ENCODE assay signal across 28 cellular contexts in the genomic region with DNA sequence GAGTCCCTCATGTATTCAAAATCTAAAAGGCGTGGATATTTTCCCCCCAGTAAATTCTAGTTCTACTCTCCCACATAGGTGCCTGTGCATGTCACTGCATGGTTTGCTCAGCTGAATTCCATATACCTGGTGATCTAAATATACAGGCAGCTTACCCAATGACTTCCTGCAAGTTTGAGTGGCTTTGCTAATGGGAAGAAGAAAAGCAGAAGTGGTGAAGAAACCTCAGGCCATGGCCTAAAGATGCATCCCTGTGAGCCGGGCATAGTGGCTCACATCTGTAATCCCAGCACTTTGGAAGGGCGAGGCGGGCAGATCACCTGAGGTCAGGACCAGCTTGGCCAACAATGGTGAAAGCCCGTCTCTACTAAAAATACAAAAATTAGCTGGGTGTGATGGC. TPM values are rescaled to one million over a fixed set of nuclear protein-coding genes. Genes with fewer than 3 reads are reported as not detected.
DNase-seq lines count a peak whose midpoint lies in the region; ATAC-seq, FAIRE-seq and TF ChIP-seq lines count a peak whose summit lies in the region.
"Had no signal": no experiment of that assay in that cellular context is flagged by ENCODE, and none has a peak within 500 bp of the region (broad histone marks: within the 10 kb centered on the region; RNA-seq: fewer than 3 reads in every experiment).

No MANE protein-coding gene starts in this region.

- no peaks in the 10 kb centered on the region for H3K9me1 ChIP-seq in K562 (ENCODE audit: control insufficient read depth, insufficient read depth, low read length)

- TF ChIP-seq RAD21 in K562 (CRISPR knock-in tag; conservative IDR thresholded peaks at IDR 0.05 in 1 of 2, IDR thresholded peaks at IDR 0.05 in 1 of 2) = no peak

- TF ChIP-seq EP300 in K562 (IDR thresholded peaks at IDR 0.05; ENCODE audit: low read length) = no peak

- 0% methylated on average over 5 of the region's 5 CpGs for WGBS in K562 (ENCODE audit: insufficient coverage, low coverage, missing lambda C conversion rate)

- H3K27me3 Mint-ChIP-seq in stimulated activated naive B cell treated with anti-CD40 and anti-IgM and Interleukin-4, amounts not matched to agents 10 μg/mL and 1 μg/mL and 100 μg/mL, for 72 hours = peaks cover 27 to 66% of the 10 kb centered on the region in 2 donors
- H3K27me3 Mint-ChIP-seq: progenitor cell of endocrine pancreas had no signal

- TF ChIP-seq CTCF in K562 (IDR thresholded peaks at IDR 0.05 in 2 of 3, conservative IDR thresholded peaks at IDR 0.05 in 1 of 3; ENCODE audit: insufficient read depth in 2 of 3, low read depth in 1 of 3, low read length in 3 of 3) = no peak

- no peak overlapping the region for H3K4me3 ChIP-seq in K562
- H3K4me3 ChIP-seq: coronary artery, lower lobe of right lung, neural progenitor cell, sigmoid colon had no signal

- ATAC-seq in K562 (no peak), GM21381 (IDR thresholded peaks at IDR 0.05; ENCODE audit: unreplicated experiment) (no peak), HG02623 (IDR thresholded peaks at IDR 0.05; ENCODE audit: unreplicated experiment) (no peak), HG02763 (IDR thresholded peaks at IDR 0.05; ENCODE audit: unreplicated experiment) (no peak)
- ATAC-seq in stimulated activated naive B cell treated with anti-CD40 and anti-IgM and Interleukin-4, amounts not matched to agents 10 μg/mL and 1 μg/mL and 100 μg/mL, for 72 hours (replicated peaks) = peak; percentile 45 to 47
- ATAC-seq: effector memory CD8-positive, alpha-beta T cell; stimulated activated naive CD8-positive, alpha-beta T cell treated with anti-CD3 and anti-CD28 coated beads, Interleukin-15, Interleukin-2, amounts not matched to agents 100 U/mL and 50 U/mL, for 24 hours had no signal

- POLR2A ChIA-PET in K562 (lab: Yijun Ruan, JAX) = no interaction called here

- no peaks in the 10 kb centered on the region for H3K36me3 Mint-ChIP-seq in stimulated activated naive B cell treated with anti-CD40 and anti-IgM and Interleukin-4, amounts not matched to agents 10 μg/mL and 1 μg/mL and 100 μg/mL, for 72 hours
- H3K36me3 Mint-ChIP-seq: activated naive CD8-positive, alpha-beta T cell; IgD-negative memory B cell; neural progenitor cell had no signal

- FAIRE-seq in K562 (lab: Jason Lieb, UNC) = no peak
- FAIRE-seq: GM19239, TTC549 had no signal

- H3K79me2 ChIP-seq in K562 (ENCODE audit: control insufficient read depth, insufficient read depth, low read length) = no peaks in the 10 kb centered on the region

- no peak overlapping the region for H3K9ac ChIP-seq in K562 (ENCODE audit: insufficient read depth in 1 of 2, low read depth in 2 of 2, low read length in 2 of 2)
- H3K9ac ChIP-seq: neural progenitor cell had no signal

- in situ Hi-C loops in K562 (cut with MboI) = no loop called here

- H3K4me1 Mint-ChIP-seq in stimulated activated naive B cell treated with anti-CD40 and anti-IgM and Interleukin-4, amounts not matched to agents 10 μg/mL and 1 μg/mL and 100 μg/mL, for 72 hours = peaks cover 5 to 9% of the 10 kb centered on the region in 2 donors
- H3K4me1 Mint-ChIP-seq: CD8-positive, alpha-beta memory T cell had no signal

- no peak overlapping the region for H3K4me2 ChIP-seq in K562 (ENCODE audit: insufficient read depth, low read length)
- H3K4me2 ChIP-seq: neural progenitor cell had no signal

- H3K27me3 ChIP-seq in K562 (ENCODE audit: control insufficient read depth in 2 of 2, insufficient read depth in 2 of 2, low read length in 2 of 2) = peaks cover 0 to 7% of the 10 kb centered on the region in 2 experiments; a peak in 1 of 5 replicates
- H3K27me3 ChIP-seq: neural progenitor cell, sigmoid colon had no signal

- no peaks in the 10 kb centered on the region for H3K9me3 Mint-ChIP-seq in stimulated activated naive B cell treated with anti-CD40 and anti-IgM and Interleukin-4, amounts not matched to agents 10 μg/mL and 1 μg/mL and 100 μg/mL, for 72 hours
- H3K9me3 Mint-ChIP-seq: CD8-positive, alpha-beta memory T cell; effector memory CD8-positive, alpha-beta T cell; neural progenitor cell had no signal

- H3K27ac ChIP-seq in K562 (ENCODE audit: extremely low read depth, low read depth, low read length) = no peak overlapping the region
- H3K27ac ChIP-seq: coronary artery, lower lobe of right lung, neural progenitor cell, sigmoid colon had no signal

- H2AFZ ChIP-seq in K562 (ENCODE audit: low read depth, low read length) = no peak overlapping the region
- H2AFZ ChIP-seq: neural progenitor cell had no signal

- H3K4me3 Mint-ChIP-seq in stimulated activated naive B cell treated with anti-CD40 and anti-IgM and Interleukin-4, amounts not matched to agents 10 μg/mL and 1 μg/mL and 100 μg/mL, for 72 hours = no peak overlapping the region
- H3K4me3 Mint-ChIP-seq: activated naive CD8-positive, alpha-beta T cell; CD8-positive, alpha-beta memory T cell; effector memory CD8-positive, alpha-beta T cell; IgD-negative memory B cell; neural progenitor cell had no signal

- intact Hi-C loops in K562 (cut with micrococcal nuclease) = no loop called here

- H3K36me3 ChIP-seq in K562 (ENCODE audit: control insufficient read depth, insufficient read depth, low read length) = no peaks in the 10 kb centered on the region
- H3K36me3 ChIP-seq: lower lobe of right lung, neural progenitor cell, sigmoid colon had no signal

- no peaks in the 10 kb centered on the region for H4K20me1 ChIP-seq in K562 (replicated peaks; ENCODE audit: control insufficient read depth, insufficient read depth, low read length)

- no peaks in the 10 kb centered on the region for H3K9me3 ChIP-seq in K562 (replicated peaks; ENCODE audit: control insufficient read depth, insufficient read depth, low read depth, low read length)
- H3K9me3 ChIP-seq: lower lobe of right lung, sigmoid colon had no signal

- CTCF ChIA-PET in K562 (lab: Yijun Ruan, JAX; ENCODE audit: low intra/inter-chr PET ratio) = no interaction called here

- H3K4me1 ChIP-seq in K562 (replicated peaks in 1 of 2; ENCODE audit: control insufficient read depth in 2 of 2, insufficient read depth in 2 of 2, low read length in 2 of 2) = no peaks in the 10 kb centered on the region
- H3K4me1 ChIP-seq: lower lobe of right lung, sigmoid colon had no signal

- BruUV-seq in K562 (replicated peaks; lab: Mats Ljungman, UMichigan) = no TSS peak

- no peak for TF ChIP-seq POLR2A in K562 (conservative IDR thresholded peaks at IDR 0.05)

- DNase-seq in Kasumi-1 (lab: John Stamatoyannopoulos, UW) = peak; percentile 70 to 74
- peak; percentile 61 for DNase-seq in OCI-M1 (lab: John Stamatoyannopoulos, UW)
- DNase-seq in K562 (ENCODE audit: extremely low read depth in 1 of 4, low spot score in 3 of 4) = no peak
- no peak for DNase-seq in stimulated activated naive B cell treated with anti-CD40 and anti-IgM and Interleukin-4, amounts not matched to agents 10 μg/mL and 1 μg/mL and 100 μg/mL, for 72 hours
- DNase-seq in mesenteric fat pad (ENCODE audit: low spot score) = no peak
- DNase-seq: activated CD4-positive, alpha-beta T cell treated with anti-CD3 and anti-CD28 coated beads for 4 hours; activated CD8-positive, alpha-beta memory T cell treated with anti-CD3 and anti-CD28 coated beads for 24 hours; activated effector memory CD4-positive, alpha-beta T cell treated with Interleukin-2 at 50 U/mL for 16 hours; aorta; CD8-positive, alpha-beta memory T cell; effector memory CD8-positive, alpha-beta T cell; H7; lower lobe of right lung; NCI-H146; NCI-H446 treated with DMSO at 0.1 percent for 48 hours; SHP77; sigmoid colon; stimulated activated naive CD8-positive, alpha-beta T cell treated with anti-CD3 and anti-CD28 coated beads, Interleukin-15, Interleukin-2, amounts not matched to agents 100 U/mL and 50 U/mL, for 24 hours had no signal

- H3K27ac Mint-ChIP-seq in stimulated activated naive B cell treated with anti-CD40 and anti-IgM and Interleukin-4, amounts not matched to agents 10 μg/mL and 1 μg/mL and 100 μg/mL, for 72 hours = no peak overlapping the region
- H3K27ac Mint-ChIP-seq: activated naive CD8-positive, alpha-beta T cell; CD8-positive, alpha-beta memory T cell; effector memory CD8-positive, alpha-beta T cell; IgD-negative memory B cell; neural progenitor cell; progenitor cell of endocrine pancreas had no signal

TF ChIP-seq in K562, 482 proteins besides CTCF, POLR2A, EP300 and RAD21:
- TF ChIP-seq SMC3 (conservative IDR thresholded peaks at IDR 0.05; ENCODE audit: insufficient read depth, low read depth, low read length) = no peak
- no peak for TF ChIP-seq HDAC6 (IDR thresholded peaks at IDR 0.05; ENCODE audit: low read depth, low read length)
- TF ChIP-seq SPI1 (IDR thresholded peaks at IDR 0.05; ENCODE audit: borderline replicate concordance, low read depth, low read length) = peak; percentile 66; the same call in 1 of the 2 replicates

RNA-seq across cellular contexts. Expression of a gene that starts 11.5 kb away (rescaled TPM):
- not detected in 2 replicates for total RNA-seq in K562 (2011; cell fraction: chromatin; rRNA removed; ENCODE audit: low replicate concordance)
- not detected in 2 replicates for total RNA-seq in K562 (2011; cell fraction: nucleolus; rRNA removed)
- total RNA-seq in K562 (2011; cell fraction: nucleoplasm; rRNA removed) = not detected in 2 replicates
- not detected in 2 replicates for total RNA-seq in K562 (2014; rRNA removed)
- not detected in 2 replicates for total RNA-seq in K562 (2014; rRNA removed; fragmentation: Illumina TruSeq; extraction: Trizol)
- total RNA-seq in K562 (2015; rRNA removed; fragmentation: Illumina TruSeq; extraction: Trizol) = not detected in 2 replicates
- not detected in 2 replicates for total RNA-seq in K562 (2021)
- not detected in 2 replicates for polyA plus RNA-seq in K562 (2011; rRNA removed)
- not detected in 2 replicates for polyA plus RNA-seq in K562 (2011; cell fraction: cytosol; rRNA removed)
- not detected in 2 replicates for polyA plus RNA-seq in K562 (2011; cell fraction: nucleus; rRNA removed)
- polyA plus RNA-seq in K562 (2012) = not detected in 2 replicates
- polyA plus RNA-seq in K562 (2014; fragmentation: Illumina TruSeq; extraction: Trizol) = not detected in 2 replicates
- polyA plus RNA-seq in K562 (2014; fragmentation: Nextera tagmentation; extraction: Ambion mirVana) = not detected
- not detected in 2 replicates for polyA plus RNA-seq in K562 (2014; rRNA removed)
- polyA minus RNA-seq in K562 (2011; rRNA and poly(A)+ RNA removed) = not detected in 2 replicates
- polyA minus RNA-seq in K562 (2011; cell fraction: cytosol; rRNA and poly(A)+ RNA removed) = not detected in 2 replicates
- polyA minus RNA-seq in K562 (2011; cell fraction: nucleus; rRNA and poly(A)+ RNA removed) = not detected in 2 replicates
- total RNA-seq in mesenteric fat pad = 3.5 TPM
- polyA plus RNA-seq: IgD-negative memory B cell had no signal

Comparison
In these comparisons a context has a peak if more than half of its experiments do, and no peak if none do; other contexts are left out.
1. DNase-seq: peak in Kasumi-1 (2 of 2) and OCI-M1 (single experiment); none in K562 (0 of 4), stimulated activated naive B cell treated with anti-CD40 and anti-IgM and Interleukin-4, amounts not matched to agents 10 μg/mL and 1 μg/mL and 100 μg/mL, for 72 hours (single experiment) and mesenteric fat pad (single experiment).
2. ATAC-seq: peak in stimulated activated naive B cell treated with anti-CD40 and anti-IgM and Interleukin-4, amounts not matched to agents 10 μg/mL and 1 μg/mL and 100 μg/mL, for 72 hours (2 of 2); none in K562 (single experiment), GM21381 (single experiment), HG02623 (single experiment) and HG02763 (single experiment).